Comparison of ENCODE assay signal across 8 cellular contexts in genomic region chr2:189580662-189581353, GRCh38. TPM values are rescaled to one million over a fixed set of nuclear protein-coding genes. Genes with fewer than 3 reads are reported as not detected.
DNase-seq lines count a peak whose midpoint lies in the region; ATAC-seq lines count a peak whose summit lies in the region.

SLC40A1 (minus strand) TSS chr2:189580786; CDS start chr2:189580460, 326 bp downstream.

- H3K27me3 ChIP-seq in mesenchymal stem cell (ENCODE audit: control insufficient read depth in 1 of 2, insufficient read depth in 1 of 2, low read length in 2 of 2): peaks cover 0 to 9% of the 10 kb centered on the region in 2 experiments

- peak within 1 kb of the TSS in 1 of 2 experiments; percentile 82 for H3K4ac ChIP-seq in mesenchymal stem cell (ENCODE audit: low read depth in 1 of 2, low read length in 2 of 2)

- H3K36me3 ChIP-seq in mesenchymal stem cell (ENCODE audit: control insufficient read depth in 1 of 2, insufficient read depth in 2 of 2, low read depth in 1 of 2, low read length in 2 of 2): no peaks in the 10 kb centered on the region

- H3K9me3 ChIP-seq in mesenchymal stem cell (ENCODE audit: control insufficient read depth, low read length): no peaks in the 10 kb centered on the region

- H3K14ac ChIP-seq in mesenchymal stem cell (ENCODE audit: low read length in 2 of 2): no peak within 1 kb of the TSS

- peak within 1 kb of the TSS; percentile 81 for H3K9ac ChIP-seq in mesenchymal stem cell (ENCODE audit: low read length)

- no peaks in the 10 kb centered on the region for H3K36me3 Mint-ChIP-seq in effector memory CD8-positive, alpha-beta T cell (ENCODE audit: insufficient read depth)

- peaks cover 9% of the 10 kb centered on the region for H3K4me1 ChIP-seq in mesenchymal stem cell (ENCODE audit: control insufficient read depth, insufficient read depth, low read depth, low read length)

- H2BK12ac ChIP-seq in mesenchymal stem cell (ENCODE audit: low read length in 2 of 2): peak within 1 kb of the TSS in 1 of 2 experiments; percentile 43

- DNase-seq in NCI-H526 (lab: John Stamatoyannopoulos, UW): peak; percentile 71 to 95
- peak; percentile 81 for DNase-seq in activated CD8-positive, alpha-beta memory T cell treated with anti-CD3 and anti-CD28 coated beads for 24 hours
- peak; percentile 13 to 27 (median 24) for DNase-seq in effector memory CD8-positive, alpha-beta T cell
- peak; percentile 72 for DNase-seq in mesenchymal stem cell
- DNase-seq in stimulated activated CD4-positive, alpha-beta T cell treated with anti-CD3 and anti-CD28 coated beads, TNF-alpha, amount 100 ng/mL, for 4 hours (ENCODE audit: low read depth in 3 of 3): peak; percentile 38 to 47 (median 42)
- DNase-seq in RKO (ENCODE audit: low spot score): no peak

- no peaks in the 10 kb centered on the region for H3K9me3 Mint-ChIP-seq in effector memory CD8-positive, alpha-beta T cell

- peak within 1 kb of the TSS; percentile 52 for H2BK5ac ChIP-seq in mesenchymal stem cell (ENCODE audit: low read depth, low read length, poor library complexity, severe bottlenecking)

- peak within 1 kb of the TSS; percentile 78 for H2AFZ ChIP-seq in mesenchymal stem cell (ENCODE audit: low read depth, low read length)

- H3K18ac ChIP-seq in mesenchymal stem cell (ENCODE audit: low read depth in 1 of 2, low read length in 2 of 2): peak within 1 kb of the TSS; percentile 69 to 90

- H4K91ac ChIP-seq in mesenchymal stem cell (ENCODE audit: low read length): no peak within 1 kb of the TSS

- H3K4me3 Mint-ChIP-seq in effector memory CD8-positive, alpha-beta T cell: peak within 1 kb of the TSS; percentile 71 to 80

- peak within 1 kb of the TSS in 1 of 2 donors; percentile 30 for H3K27ac Mint-ChIP-seq in effector memory CD8-positive, alpha-beta T cell

- H4K8ac ChIP-seq in mesenchymal stem cell (ENCODE audit: low read length): peak within 1 kb of the TSS; percentile 76

- peak within 1 kb of the TSS; percentile 89 for H3K4me2 ChIP-seq in mesenchymal stem cell (ENCODE audit: low read length, poor library complexity, severe bottlenecking)

- under 1% methylated on average over 54 of the region's 78 CpGs for WGBS in mesenchymal stem cell

- peaks cover 50 to 72% of the 10 kb centered on the region in 2 donors for H3K27me3 Mint-ChIP-seq in effector memory CD8-positive, alpha-beta T cell

- H3K4me3 ChIP-seq in GM08714 (ENCODE audit: low read length) (peak within 1 kb of the TSS; percentile 54), mesenchymal stem cell (ENCODE audit: insufficient read depth in 1 of 2, low read depth in 1 of 2, low read length in 2 of 2) (peak within 1 kb of the TSS; percentile 63 to 81)

- H3K79me1 ChIP-seq in mesenchymal stem cell (replicated peaks; ENCODE audit: low read length, poor library complexity, severe bottlenecking): peaks cover 2% of the 10 kb centered on the region

- H2BK120ac ChIP-seq in mesenchymal stem cell (ENCODE audit: low read depth, low read length): peak within 1 kb of the TSS; percentile 84

- peak within 1 kb of the TSS in 1 of 2 experiments; percentile 72 for H3K23ac ChIP-seq in mesenchymal stem cell (ENCODE audit: low read length in 2 of 2)

- peak; percentile 79 for ATAC-seq in HG02852 (IDR thresholded peaks at IDR 0.05; ENCODE audit: unreplicated experiment)
- ATAC-seq in effector memory CD8-positive, alpha-beta T cell (replicated peaks): peak; percentile 95

- no peak within 1 kb of the TSS for H2AK5ac ChIP-seq in mesenchymal stem cell (ENCODE audit: low read length, severe bottlenecking)

- H3K27ac ChIP-seq in mesenchymal stem cell (ENCODE audit: low read length, poor library complexity, severe bottlenecking): peak within 1 kb of the TSS; percentile 41

- H2BK15ac ChIP-seq in mesenchymal stem cell (ENCODE audit: low read depth, poor library complexity, severe bottlenecking): peak within 1 kb of the TSS; percentile 91

- peaks cover 5 to 11% of the 10 kb centered on the region in 2 donors for H3K4me1 Mint-ChIP-seq in effector memory CD8-positive, alpha-beta T cell (ENCODE audit: low read depth in 2 of 2)

RNA-seq across cellular contexts. Expression of gene SLC40A1, which starts in this region (rescaled TPM):
- 7.2 TPM for polyA plus RNA-seq in mesenchymal stem cell (2013, experiment 1 of 2)
- 8.0 TPM for polyA plus RNA-seq in mesenchymal stem cell (2013, experiment 2 of 2)
